11 cellular contexts compared by ENCODE assay signal in genomic region chr2:98327776-98328175, GRCh38. TPM values are rescaled to one million over a fixed set of nuclear protein-coding genes. Genes with fewer than 3 reads are reported as not detected.
"Had no signal": no experiment of that assay in that cellular context is flagged by ENCODE, and none has a peak within 500 bp of the region (broad histone marks: within the 10 kb centered on the region; RNA-seq: fewer than 3 reads in every experiment).

No MANE protein-coding gene starts in this region.

- H3K36me3 ChIP-seq: HAP-1 had no signal

- H3K27ac ChIP-seq: GM23248 had no signal

- DNase-seq: GM23248, GOT3, H7, H9, HCEC 1CT, HFFc6 had no signal

- H3K9me3 ChIP-seq: HAP-1 had no signal

- ATAC-seq: GM23338, HCT116 had no signal

- H3K4me3 ChIP-seq: GM23248, GM23338, HAP-1 had no signal

RNA-seq across cellular contexts. Expression of gene CNGA3, which starts 18.5 kb away (rescaled TPM):
- total RNA-seq: GM23338, H1, H4, H9 had no signal
